In the genomic region with DNA sequence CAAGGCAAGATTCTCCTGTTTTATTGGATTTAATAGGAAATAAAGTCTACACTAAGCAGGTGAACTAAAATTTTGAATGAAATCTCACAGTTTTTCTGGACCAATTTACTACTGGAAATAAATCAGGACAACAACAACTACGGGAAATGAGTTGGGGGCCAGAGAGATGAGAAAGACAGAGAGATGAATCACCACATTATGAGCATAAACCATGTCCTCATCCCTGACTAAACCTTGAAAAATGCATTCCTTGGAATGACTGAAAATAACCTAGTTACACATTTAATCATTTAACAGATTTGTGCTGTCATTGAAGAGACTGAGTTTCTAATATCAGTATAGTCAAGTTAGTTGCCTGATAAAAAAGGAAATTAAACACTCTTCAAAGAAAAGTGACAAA, we compare ENCODE assay signal across 1 cellular context.
TF ChIP-seq lines count a peak whose summit lies in the region.

No MANE protein-coding gene starts in this region.

TF ChIP-seq in HCT116, 20 proteins besides CTCF, POLR2A, EP300 and RAD21 (continued from another document):
- TF ChIP-seq FOSL1 (IDR thresholded peaks at IDR 0.05; ENCODE audit: low read depth) (no peak), EZH2phosphoT487 (IDR thresholded peaks at IDR 0.05; ENCODE audit: borderline replicate concordance) (no peak), TCF7L2 (IDR thresholded peaks at IDR 0.05; ENCODE audit: borderline replicate concordance, extremely low read depth, insufficient read depth, insufficient read length) (no peak), SIN3A (IDR thresholded peaks at IDR 0.05; ENCODE audit: low read depth) (no peak)
